ENCODE assay signal across 23 cellular contexts in genomic region chr13:34124912-34125311, GRCh38.
DNase-seq lines count a peak whose midpoint lies in the region; ATAC-seq, FAIRE-seq and TF ChIP-seq lines count a peak whose summit lies in the region.
"Had no signal": no experiment of that assay in that cellular context is flagged by ENCODE, and none has a peak within 500 bp of the region (broad histone marks: within the 10 kb centered on the region; RNA-seq: fewer than 3 reads in every experiment).

No MANE protein-coding gene starts in this region.

- no peak for TF ChIP-seq CTCF in HepG2 (CRISPR knock-in tag; IDR thresholded peaks at IDR 0.05)
- no peak for TF ChIP-seq CTCF in right lobe of liver (IDR thresholded peaks at IDR 0.05)
- no peak for TF ChIP-seq CTCF in PC-3 (conservative IDR thresholded peaks at IDR 0.05; ENCODE audit: low read depth, low read length)
- no peak for TF ChIP-seq CTCF in thyroid gland (IDR thresholded peaks at IDR 0.05)

- H3K36me3 ChIP-seq in HepG2 (replicated peaks in 1 of 2; ENCODE audit: control insufficient read depth in 1 of 2, insufficient read depth in 2 of 2, low read length in 2 of 2) (no peaks in the 10 kb centered on the region), right lobe of liver (no peaks in the 10 kb centered on the region), PC-3 (ENCODE audit: low read depth, low read length) (no peaks in the 10 kb centered on the region), thyroid gland (no peaks in the 10 kb centered on the region)
- H3K36me3 ChIP-seq: vagina had no signal

- H3K4me1 ChIP-seq in HepG2 (ENCODE audit: insufficient read depth, low read length), result no peaks in the 10 kb centered on the region
- no peaks in the 10 kb centered on the region for H3K4me1 ChIP-seq in right lobe of liver
- H3K4me1 ChIP-seq in PC-3 (ENCODE audit: insufficient read depth, low read length), result peaks cover 46% of the 10 kb centered on the region
- H3K4me1 ChIP-seq in thyroid gland, result no peaks in the 10 kb centered on the region
- H3K4me1 ChIP-seq: vagina had no signal

- H3K4me3 ChIP-seq in HepG2 (replicated peaks in 1 of 3; ENCODE audit: insufficient read depth in 1 of 3, low read depth in 2 of 3, low read length in 3 of 3) (no peak overlapping the region), right lobe of liver (no peak overlapping the region), PC-3 (ENCODE audit: low read length) (no peak overlapping the region), thyroid gland (replicated peaks in 1 of 3) (no peak overlapping the region)
- H3K4me3 ChIP-seq: dorsolateral prefrontal cortex, GM12878, vagina had no signal

- no peak for TF ChIP-seq RAD21 in HepG2 (CRISPR knock-in tag; IDR thresholded peaks at IDR 0.05)

- in situ Hi-C loops in HepG2 (cut with HindIII; ENCODE audit: extremely low pct_ligation_motif_present, low pct_unique_long_range_greater_than_20kb), result no loop called here

- H3K79me2 ChIP-seq in HepG2 (ENCODE audit: insufficient read depth, low read length) (no peaks in the 10 kb centered on the region), PC-3 (ENCODE audit: low read length) (no peaks in the 10 kb centered on the region)

- no peaks in the 10 kb centered on the region for H4K20me1 ChIP-seq in HepG2 (ENCODE audit: insufficient read depth, low read length)
- H4K20me1 ChIP-seq in PC-3 (ENCODE audit: low read length), result no peaks in the 10 kb centered on the region

- H3K9ac ChIP-seq in HepG2 (ENCODE audit: insufficient read depth, low read depth, low read length), result no peak overlapping the region
- H3K9ac ChIP-seq in PC-3 (ENCODE audit: low read length), result peak overlapping the region; percentile 51

- H3K4me2 ChIP-seq in HepG2 (ENCODE audit: low read depth, low read length) (no peak overlapping the region), PC-3 (ENCODE audit: low read length) (peak overlapping the region; percentile 52)

- no peak for FAIRE-seq in HepG2 (lab: Jason Lieb, UNC)
- FAIRE-seq: astrocyte, GM12878, keratinocyte had no signal

- POLR2A ChIA-PET in HepG2 (lab: Yijun Ruan, JAX) (no interaction called here), PC-3 (lab: Charles Lee; ENCODE audit: unreplicated experiment) (no interaction called here)

- TF ChIP-seq EP300 in HepG2 (IDR thresholded peaks at IDR 0.05; ENCODE audit: low read depth in 2 of 2, low read length in 2 of 2) (no peak), HepG2 (CRISPR knock-in tag; IDR thresholded peaks at IDR 0.05; ENCODE audit: borderline replicate concordance) (no peak)

- H3K9me2 ChIP-seq in PC-3 (replicated peaks; ENCODE audit: low read length), result no peaks in the 10 kb centered on the region; the same call in 1 of the 2 replicates

- H2AFZ ChIP-seq in HepG2 (ENCODE audit: low read length), result no peak overlapping the region
- H2AFZ ChIP-seq in PC-3 (ENCODE audit: low read length), result no peak overlapping the region

- TF ChIP-seq POLR2A in HepG2 (IDR thresholded peaks at IDR 0.05; ENCODE audit: insufficient read depth in 1 of 2, low read depth in 2 of 2, low read length in 2 of 2) (no peak), right lobe of liver (IDR thresholded peaks at IDR 0.05) (no peak), thyroid gland (IDR thresholded peaks at IDR 0.05) (no peak)

- H3K9me3 ChIP-seq in HepG2 (ENCODE audit: low read length) (no peaks in the 10 kb centered on the region), right lobe of liver (no peaks in the 10 kb centered on the region), PC-3 (ENCODE audit: low read length) (no peaks in the 10 kb centered on the region), thyroid gland (no peaks in the 10 kb centered on the region)
- H3K9me3 ChIP-seq: vagina had no signal

- DNase-seq in HepG2 (ENCODE audit: low spot score) (peak; percentile 13), right lobe of liver (no peak), NCI-H1930 (lab: John Stamatoyannopoulos, UW) (peak; percentile 59 to 86), PC-3 (peak; percentile 87), thyroid gland (no peak)
- DNase-seq: activated CD4-positive, alpha-beta T cell treated with anti-CD3 and anti-CD28 coated beads for 48 hours; C1 segment of cervical spinal cord; DMS 273 treated with DMSO at 0.1 percent for 48 hours; dorsolateral prefrontal cortex; hypothalamus; KG1; naive B cell; occipital lobe; substantia nigra had no signal

- H3K27me3 ChIP-seq in HepG2 (ENCODE audit: control insufficient read depth in 1 of 2, insufficient read depth in 2 of 2, low read length in 2 of 2), result no peaks in the 10 kb centered on the region
- H3K27me3 ChIP-seq in right lobe of liver, result no peaks in the 10 kb centered on the region
- H3K27me3 ChIP-seq in PC-3 (ENCODE audit: low read length), result no peaks in the 10 kb centered on the region
- H3K27me3 ChIP-seq in thyroid gland, result no peaks in the 10 kb centered on the region
- H3K27me3 ChIP-seq: vagina had no signal

- BruUV-seq in HepG2 (replicated peaks; lab: Mats Ljungman, UMichigan) (no TSS peak), PC-3 (replicated peaks; lab: Mats Ljungman, UMichigan) (no TSS peak)

- WGBS in HepG2 (ENCODE audit: low lambda C conversion rate), result 0% methylated on average over 1 of the region's 1 CpG
- 23% methylated on average over 1 of the region's 1 CpG for WGBS in right lobe of liver (ENCODE audit: insufficient coverage, low coverage, low lambda C conversion rate, missing lambda C conversion rate)
- WGBS in thyroid gland, 2 donors, result 86 to 97% methylated on average over 1 of the region's 1 CpG

- intact Hi-C loops in HepG2 (cut with micrococcal nuclease; ENCODE audit: unreplicated experiment), result no loop called here
- intact Hi-C loops in right lobe of liver (cut with DNase I), result no loop called here
- intact Hi-C loops in PC-3 (cut with micrococcal nuclease), result loop anchor here (2.0 kb wide), 2 partner anchors 32 to 76 kb away; no protein-coding TSS in a partner anchor
- intact Hi-C loops in thyroid gland (cut with DNase I), result no loop called here

- CTCF ChIA-PET in HepG2 (lab: Yijun Ruan, JAX; ENCODE audit: low intra/inter-chr PET ratio, low total read pairs) (no interaction called here), PC-3 (lab: Charles Lee) (no interaction called here)

- ATAC-seq in HepG2 (peak; percentile 79), right lobe of liver (no peak), PC-3 (peak; percentile 84), HG03565 (IDR thresholded peaks at IDR 0.05; ENCODE audit: unreplicated experiment) (no peak), HG03457 (IDR thresholded peaks at IDR 0.05; ENCODE audit: unreplicated experiment) (no peak), HG02678 (IDR thresholded peaks at IDR 0.05; ENCODE audit: unreplicated experiment) (no peak)
- ATAC-seq: activated naive CD4-positive, alpha-beta T cell treated with anti-CD3 and anti-CD28 coated beads, Interleukin-2, amount 50 U/mL, for 72 hours; GM12878; Right ventricle myocardium inferior had no signal

- H3F3A ChIP-seq in PC-3 (ENCODE audit: low read length, unreplicated experiment), result no peaks in the 10 kb centered on the region

- H3K27ac ChIP-seq in HepG2 (ENCODE audit: extremely low read length, insufficient read depth, low read length), result no peak overlapping the region
- no peak overlapping the region for H3K27ac ChIP-seq in right lobe of liver
- H3K27ac ChIP-seq in PC-3 (ENCODE audit: low read length), result peak overlapping the region; percentile 85
- H3K27ac ChIP-seq in thyroid gland, result no peak overlapping the region
- H3K27ac ChIP-seq: dorsolateral prefrontal cortex, vagina had no signal

TF ChIP-seq in HepG2, 621 proteins besides CTCF, POLR2A, EP300 and RAD21 (continues in another document):
- TF ChIP-seq SNAPC4 (CRISPR knock-in tag; IDR thresholded peaks at IDR 0.05), result no peak
- TF ChIP-seq HHEX (CRISPR knock-in tag; IDR thresholded peaks at IDR 0.05), result peak; percentile 70; the same call in 1 of the 2 replicates
- no peak for TF ChIP-seq EZH2 (conservative IDR thresholded peaks at IDR 0.05; ENCODE audit: low read depth, low read length)
- TF ChIP-seq ZNF766 (CRISPR knock-in tag; IDR thresholded peaks at IDR 0.05; ENCODE audit: borderline replicate concordance), result no peak
- TF ChIP-seq YEATS4 (CRISPR knock-in tag; IDR thresholded peaks at IDR 0.05; ENCODE audit: borderline replicate concordance), result no peak

Comparison
In these comparisons a context has a peak if more than half of its experiments do, and no peak if none do; other contexts are left out.
1. ATAC-seq: peak in HepG2 (single experiment) and PC-3 (single experiment); none in right lobe of liver (0 of 4), HG03565 (single experiment), HG03457 (single experiment) and HG02678 (single experiment).
2. DNase-seq: peak in HepG2 (single experiment), NCI-H1930 (2 of 2) and PC-3 (single experiment); none in right lobe of liver (0 of 3) and thyroid gland (0 of 2).